8 cellular contexts compared by ENCODE assay signal in the genomic region with DNA sequence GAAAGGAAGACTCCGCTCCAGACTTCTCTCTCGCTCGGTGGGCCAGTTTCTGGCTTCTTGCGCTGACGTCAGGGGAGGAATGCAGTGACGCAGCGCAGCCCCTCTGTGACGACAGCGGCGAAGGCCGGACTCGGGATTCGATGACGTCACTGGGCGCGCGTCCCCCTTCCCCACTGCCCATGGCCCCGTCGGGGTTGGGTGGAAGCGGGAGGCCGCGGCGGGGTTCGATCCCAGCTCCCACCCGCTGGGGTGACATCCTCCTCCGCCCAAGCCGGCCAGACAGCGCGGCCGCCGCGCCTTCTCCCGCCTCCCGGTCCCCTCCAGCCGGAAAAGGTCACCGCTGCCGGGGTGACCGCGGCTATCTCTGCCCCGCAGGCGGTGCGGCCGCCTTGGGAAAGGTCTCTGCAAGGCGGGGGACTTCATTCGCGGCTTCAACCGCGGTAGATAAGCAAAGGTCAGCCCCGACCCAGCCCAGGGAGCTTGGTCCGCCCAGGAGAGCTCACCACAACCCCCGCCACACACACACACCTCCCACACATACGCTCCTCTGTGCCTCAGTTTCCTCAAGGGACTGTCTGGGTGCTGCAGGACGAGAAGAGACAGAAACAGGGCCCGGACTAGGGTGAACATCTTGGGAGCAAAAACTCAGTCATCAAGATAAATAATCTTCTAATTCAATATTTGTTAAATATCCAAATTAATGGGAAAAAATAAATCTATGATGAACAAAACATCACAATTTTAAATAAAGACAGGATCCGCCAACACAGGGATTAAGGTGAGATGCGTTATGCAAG. TPM values are rescaled to one million over a fixed set of nuclear protein-coding genes. Genes with fewer than 3 reads are reported as not detected.
DNase-seq lines count a peak whose midpoint lies in the region; ATAC-seq and TF ChIP-seq lines count a peak whose summit lies in the region.

No MANE protein-coding gene starts in this region.

- intact Hi-C loops in naive thymus-derived CD4-positive, alpha-beta T cell (cut with micrococcal nuclease): loop anchor here (1.0 to 5.0 kb wide), 17 partner anchors 21 to 854 kb away; a partner anchor contains a TSS

- H3K4me1 Mint-ChIP-seq in naive thymus-derived CD4-positive, alpha-beta T cell: peaks cover 26 to 40% (median 35%) of the 10 kb centered on the region in 7 donors

- peak overlapping the region; percentile 71 for H3K4me3 ChIP-seq in BJ (ENCODE audit: low read depth, low read length)
- peak overlapping the region; percentile 62 for H3K4me3 ChIP-seq in RWPE2 (ENCODE audit: severe bottlenecking)
- H3K4me3 ChIP-seq in endocrine pancreas (ENCODE audit: control insufficient read depth, insufficient read depth, low read length): peak overlapping the region; percentile 24
- H3K4me3 ChIP-seq in naive thymus-derived CD4-positive, alpha-beta T cell (ENCODE audit: low read length): peak overlapping the region; percentile 77

- H3K9me3 Mint-ChIP-seq in naive thymus-derived CD4-positive, alpha-beta T cell: peaks cover 0 to 7% (median 0%) of the 10 kb centered on the region in 11 donors

- H3K27me3 ChIP-seq in BJ (ENCODE audit: control insufficient read depth, insufficient read depth, low read length) (no peaks in the 10 kb centered on the region), RWPE2 (ENCODE audit: insufficient read depth, poor library complexity, severe bottlenecking) (no peaks in the 10 kb centered on the region), endocrine pancreas (ENCODE audit: control insufficient read depth, insufficient read depth, low read length) (no peaks in the 10 kb centered on the region)
- H3K27me3 ChIP-seq in naive thymus-derived CD4-positive, alpha-beta T cell (ENCODE audit: control insufficient read depth in 2 of 2, insufficient read depth in 2 of 2, low read length in 2 of 2): no peaks in the 10 kb centered on the region

- POLR2A ChIA-PET in BJ (lab: Charles Lee): interaction anchor here (0.5 kb wide), 1 partner anchor 88 kb away, joined by 4 read pairs; no protein-coding TSS in a partner anchor
- POLR2A ChIA-PET in naive thymus-derived CD4-positive, alpha-beta T cell (lab: Charles Lee): interaction anchor here (0.7 to 10.2 kb wide), 23 partner anchors 9 to 242 kb away, joined by 3 to 162 read pairs (median 4); a partner anchor contains a TSS

- peak overlapping the region; percentile 97 for H3K9ac ChIP-seq in endocrine pancreas (ENCODE audit: control insufficient read depth, insufficient read depth, low read length)

- DNase-seq in BJ (ENCODE audit: low read depth): no peak
- no peak for DNase-seq in RWPE2 (ENCODE audit: low spot score)
- DNase-seq in naive thymus-derived CD4-positive, alpha-beta T cell: peak in 2 of 9 donors; percentile 82 to 85
- no peak for DNase-seq in inferior parietal cortex (ENCODE audit: extremely low spot score)
- no peak for DNase-seq in A172 (ENCODE audit: low spot score)

- ATAC-seq in GM18858 (IDR thresholded peaks at IDR 0.05; ENCODE audit: unreplicated experiment) (peak; percentile 24), HG03025 (IDR thresholded peaks at IDR 0.05; ENCODE audit: low FRiP score, unreplicated experiment) (peak; percentile 36), RWPE2 (ENCODE audit: low read depth) (peak; percentile 7)
- peak; percentile 18 for ATAC-seq in naive thymus-derived CD4-positive, alpha-beta T cell

- peaks cover 5% of the 10 kb centered on the region for H3K4me1 ChIP-seq in RWPE2 (ENCODE audit: insufficient read depth, poor library complexity, severe bottlenecking)
- peaks cover 9% of the 10 kb centered on the region for H3K4me1 ChIP-seq in endocrine pancreas (ENCODE audit: control insufficient read depth, insufficient read depth, low read length)
- peaks cover 29 to 35% of the 10 kb centered on the region in 2 donors for H3K4me1 ChIP-seq in naive thymus-derived CD4-positive, alpha-beta T cell (ENCODE audit: control insufficient read depth in 2 of 2, insufficient read depth in 2 of 2, low read length in 2 of 2)

- no peaks in the 10 kb centered on the region for H3K36me3 Mint-ChIP-seq in naive thymus-derived CD4-positive, alpha-beta T cell

- peak overlapping the region; percentile 98 to 100 (median 100) for H3K27ac Mint-ChIP-seq in naive thymus-derived CD4-positive, alpha-beta T cell

- TF ChIP-seq CTCF in BJ (IDR thresholded peaks at IDR 0.05; ENCODE audit: insufficient read depth, low read depth, low read length) (no peak), RWPE2 (IDR thresholded peaks at IDR 0.05; ENCODE audit: poor library complexity, severe bottlenecking) (no peak)

- no peaks in the 10 kb centered on the region for H3K27me3 Mint-ChIP-seq in naive thymus-derived CD4-positive, alpha-beta T cell

- CTCF ChIA-PET in BJ (lab: Yijun Ruan, JAX): interaction anchor here (0.8 to 2.5 kb wide), 4 partner anchors 25 to 126 kb away, joined by 3 to 7 read pairs (median 3); a partner anchor contains a TSS
- CTCF ChIA-PET in naive thymus-derived CD4-positive, alpha-beta T cell (lab: Charles Lee): interaction anchor here (0.6 to 1.7 kb wide), 3 partner anchors 20 to 89 kb away, joined by 3 to 4 read pairs (median 4); a partner anchor contains a TSS

- peak overlapping the region; percentile 69 for H3K27ac ChIP-seq in RWPE2 (ENCODE audit: poor library complexity, severe bottlenecking)
- peak overlapping the region; percentile 99 for H3K27ac ChIP-seq in naive thymus-derived CD4-positive, alpha-beta T cell (ENCODE audit: low read depth, low read length)

- peak overlapping the region; percentile 91 to 98 (median 96) for H3K4me3 Mint-ChIP-seq in naive thymus-derived CD4-positive, alpha-beta T cell

- H3K9me3 ChIP-seq in RWPE2 (ENCODE audit: severe bottlenecking): no peaks in the 10 kb centered on the region
- H3K9me3 ChIP-seq in endocrine pancreas (ENCODE audit: control insufficient read depth, low read length): no peaks in the 10 kb centered on the region
- H3K9me3 ChIP-seq in naive thymus-derived CD4-positive, alpha-beta T cell (ENCODE audit: control insufficient read depth in 2 of 3, low read length in 3 of 3): no peaks in the 10 kb centered on the region

- H3K36me3 ChIP-seq in BJ (ENCODE audit: control insufficient read depth, insufficient read depth, low read length) (no peaks in the 10 kb centered on the region), RWPE2 (ENCODE audit: low read depth) (no peaks in the 10 kb centered on the region), endocrine pancreas (ENCODE audit: control insufficient read depth, insufficient read depth, low read length) (no peaks in the 10 kb centered on the region)
- no peaks in the 10 kb centered on the region for H3K36me3 ChIP-seq in naive thymus-derived CD4-positive, alpha-beta T cell (ENCODE audit: control insufficient read depth in 2 of 3, insufficient read depth in 3 of 3, low read length in 3 of 3)

RNA-seq across cellular contexts. Expression of a gene that starts 0.8 kb away (rescaled TPM):
- 0.37 and 0.78 TPM in 2 replicates for polyA plus RNA-seq in BJ (2011; rRNA removed)
- 0.66 and 2.4 TPM in 2 replicates for polyA minus RNA-seq in BJ (2011; rRNA and poly(A)+ RNA removed)
- 10 to 100 TPM; 15.7 to 23.5 (median 20.5) TPM for total RNA-seq in naive thymus-derived CD4-positive, alpha-beta T cell
- polyA plus RNA-seq in naive thymus-derived CD4-positive, alpha-beta T cell: 1 to 10 TPM; 1.0 TPM
- total RNA-seq in A172 (2014; rRNA removed; shearing (Covaris generic)): 1.7 and 2.2 TPM in 2 replicates

RNA-seq across cellular contexts. Expression of a gene that starts 21.0 kb away (rescaled TPM):
- polyA plus RNA-seq in BJ (2011; rRNA removed): not detected in 2 replicates
- polyA minus RNA-seq in BJ (2011; rRNA and poly(A)+ RNA removed): not detected in 2 replicates
- not detected for total RNA-seq in naive thymus-derived CD4-positive, alpha-beta T cell
- polyA plus RNA-seq in naive thymus-derived CD4-positive, alpha-beta T cell: not detected
- total RNA-seq in A172 (2014; rRNA removed; shearing (Covaris generic)): not detected in 2 replicates

RNA-seq across cellular contexts. Expression of a gene that starts 24.6 kb away (rescaled TPM):
- polyA plus RNA-seq in BJ (2011; rRNA removed): 4.4 and 6.6 TPM in 2 replicates
- 1.9 and 3.7 TPM in 2 replicates for polyA minus RNA-seq in BJ (2011; rRNA and poly(A)+ RNA removed)
- 100 to 1,000 TPM in 1 of 5 experiments, 10 to 100 TPM in 4; 32.1 to 118 (median 83.2) TPM for total RNA-seq in naive thymus-derived CD4-positive, alpha-beta T cell
- polyA plus RNA-seq in naive thymus-derived CD4-positive, alpha-beta T cell: 100 to 1,000 TPM in 1 of 2 donors, 10 to 100 TPM in 1; 76.4 to 120 TPM
- 11.9 and 14.0 TPM in 2 replicates for total RNA-seq in A172 (2014; rRNA removed; shearing (Covaris generic))

RNA-seq across cellular contexts. Expression of a gene that starts 54.7 kb away (rescaled TPM):
- polyA plus RNA-seq in BJ (2011; rRNA removed): 11.0 and 20.0 TPM in 2 replicates
- polyA minus RNA-seq in BJ (2011; rRNA and poly(A)+ RNA removed): 13.5 and 15.2 TPM in 2 replicates
- 10 to 100 TPM; 68.5 to 92.0 (median 87.2) TPM for total RNA-seq in naive thymus-derived CD4-positive, alpha-beta T cell
- polyA plus RNA-seq in naive thymus-derived CD4-positive, alpha-beta T cell: 1 to 10 TPM; 3.7 to 8.8 TPM
- total RNA-seq in A172 (2014; rRNA removed; shearing (Covaris generic)): 41.3 and 41.6 TPM in 2 replicates

RNA-seq across cellular contexts. Expression of a gene that starts 54.9 kb away (rescaled TPM):
- 0.15 and 0.17 TPM in 2 replicates for polyA plus RNA-seq in BJ (2011; rRNA removed)
- polyA minus RNA-seq in BJ (2011; rRNA and poly(A)+ RNA removed): 0.14 TPM in 1 of 2 replicates, not detected in the other
- total RNA-seq in naive thymus-derived CD4-positive, alpha-beta T cell: under 1 TPM in 1 of 5 experiments, not detected in 4; 0.22 TPM
- polyA plus RNA-seq in naive thymus-derived CD4-positive, alpha-beta T cell: not detected
- 3.0 and 6.2 TPM in 2 replicates for total RNA-seq in A172 (2014; rRNA removed; shearing (Covaris generic))

Comparison
In these comparisons a context has a peak if more than half of its experiments do, and no peak if none do; other contexts are left out.
1. H3K4me3 ChIP-seq: peak in every context shown above with its lines; median percentile 77 in naive thymus-derived CD4-positive, alpha-beta T cell; 71 in BJ; 62 in RWPE2; 24 in endocrine pancreas.